33 cellular contexts compared by ENCODE assay signal in genomic region chr2:238706163-238706562, GRCh38.
"Had no signal": no experiment of that assay in that cellular context is flagged by ENCODE, and none has a peak within 500 bp of the region (broad histone marks: within the 10 kb centered on the region; RNA-seq: fewer than 3 reads in every experiment).

No MANE protein-coding gene starts in this region.

- H3K9me3 Mint-ChIP-seq: activated B cell treated with CpG ODN at 0.5 μM for 24 hours; activated CD4-positive, alpha-beta memory T cell treated with anti-CD3 and anti-CD28 coated beads, Interleukin-2, amount 10 ng/mL, durations not matched to agents 7 days and 5 days; activated naive CD4-positive, alpha-beta T cell treated with anti-CD3 and anti-CD28 coated beads, Interleukin-2, amount 50 U/mL, for 24 hours; activated naive CD8-positive, alpha-beta T cell treated with anti-CD3 and anti-CD28 coated beads, Interleukin-2, amount 10 ng/mL, durations not matched to agents 7 days and 5 days; activated T-helper 2 cell treated with anti-CD3 and anti-CD28 coated beads, Interferon-gamma antibody, Interleukin-2, Interleukin-4, amounts not matched to agents 10 μg/mL and 5 μg/mL and 100 μg/mL, durations not matched to agents 14 hours and 24 hours and 36 hours had no signal

- H3K27ac Mint-ChIP-seq: activated B cell treated with CpG ODN at 0.5 μM for 24 hours; activated CD4-positive, alpha-beta memory T cell treated with anti-CD3 and anti-CD28 coated beads, Interleukin-2, amount 10 ng/mL, durations not matched to agents 7 days and 5 days; activated naive CD4-positive, alpha-beta T cell treated with anti-CD3 and anti-CD28 coated beads, Interleukin-2, amount 50 U/mL, for 24 hours; activated naive CD8-positive, alpha-beta T cell treated with anti-CD3 and anti-CD28 coated beads, Interleukin-2, amount 10 ng/mL, durations not matched to agents 7 days and 5 days; activated T-helper 2 cell treated with anti-CD3 and anti-CD28 coated beads, Interferon-gamma antibody, Interleukin-2, Interleukin-4, amounts not matched to agents 10 μg/mL and 5 μg/mL and 100 μg/mL, durations not matched to agents 14 hours and 24 hours and 36 hours had no signal

- H3K36me3 ChIP-seq: ascending aorta, cardiac muscle cell had no signal

- DNase-seq: activated B cell treated with CpG ODN at 0.5 μM for 24 hours; activated CD4-positive, alpha-beta memory T cell treated with anti-CD3 and anti-CD28 coated beads, Interleukin-2, amount 10 ng/mL, durations not matched to agents 7 days and 5 days; activated CD4-positive, alpha-beta T cell treated with anti-CD3 and anti-CD28 coated beads for 4 hours; activated CD4-positive, alpha-beta T cell treated with anti-CD3 and anti-CD28 coated beads, Interleukin-2, amount 50 U/mL, for 1 hour; activated CD4-positive, CD25-positive, alpha-beta regulatory T cell treated with anti-CD3 and anti-CD28 coated beads, Interleukin-2, amount 50 U/mL, for 72 hours; activated gamma-delta T cell; activated naive CD4-positive, alpha-beta T cell treated with Interleukin-2 at 50 U/mL for 16 hours; activated naive CD8-positive, alpha-beta T cell treated with anti-CD3 and anti-CD28 coated beads, Interleukin-2, amount 10 ng/mL, durations not matched to agents 7 days and 5 days; amygdala; IMR-90; NCI-H1092 treated with DMSO at 0.1 percent for 48 hours; NCI-H1417; NCI-H146; NCI-H187; NCI-H2029 treated with DMSO at 0.1 percent for 48 hours; NCI-H2107; NCI-H2171; NCI-H510A; NCI-H526; NCI-H748 treated with DMSO at 0.1 percent for 48 hours; PC-9; SIG-M5; T-helper 1 cell; T-helper 2 cell; T-helper 9 cell had no signal

- H3K4me3 Mint-ChIP-seq: activated B cell treated with CpG ODN at 0.5 μM for 24 hours; activated CD4-positive, alpha-beta memory T cell treated with anti-CD3 and anti-CD28 coated beads, Interleukin-2, amount 10 ng/mL, durations not matched to agents 7 days and 5 days; activated naive CD4-positive, alpha-beta T cell treated with anti-CD3 and anti-CD28 coated beads, Interleukin-2, amount 50 U/mL, for 24 hours; activated naive CD8-positive, alpha-beta T cell treated with anti-CD3 and anti-CD28 coated beads, Interleukin-2, amount 10 ng/mL, durations not matched to agents 7 days and 5 days had no signal

- H3K27ac ChIP-seq: ascending aorta, cardiac muscle cell, PC-9, RWPE1, VCaP had no signal

- H3K9me3 ChIP-seq: ascending aorta had no signal

- H3K4me1 Mint-ChIP-seq: activated B cell treated with CpG ODN at 0.5 μM for 24 hours; activated CD4-positive, alpha-beta memory T cell treated with anti-CD3 and anti-CD28 coated beads, Interleukin-2, amount 10 ng/mL, durations not matched to agents 7 days and 5 days; activated naive CD4-positive, alpha-beta T cell treated with anti-CD3 and anti-CD28 coated beads, Interleukin-2, amount 50 U/mL, for 24 hours; activated naive CD8-positive, alpha-beta T cell treated with anti-CD3 and anti-CD28 coated beads, Interleukin-2, amount 10 ng/mL, durations not matched to agents 7 days and 5 days had no signal

- ATAC-seq: K562, Right ventricle myocardium inferior had no signal

- H3K36me3 Mint-ChIP-seq: activated naive CD4-positive, alpha-beta T cell treated with anti-CD3 and anti-CD28 coated beads, Interleukin-2, amount 50 U/mL, for 24 hours; activated naive CD8-positive, alpha-beta T cell treated with anti-CD3 and anti-CD28 coated beads, Interleukin-2, amount 10 ng/mL, durations not matched to agents 7 days and 5 days had no signal

- H3K27me3 Mint-ChIP-seq: activated B cell treated with CpG ODN at 0.5 μM for 24 hours had no signal

- H3K27me3 ChIP-seq: ascending aorta, cardiac muscle cell had no signal

- H3K4me3 ChIP-seq: ascending aorta, cardiac muscle cell, K562, PC-9 had no signal
